ENCODE assay signal across 22 cellular contexts in genomic region chr1:55831759-55832158, GRCh38.
"Had no signal": no experiment of that assay in that cellular context is flagged by ENCODE, and none has a peak within 500 bp of the region (broad histone marks: within the 10 kb centered on the region; RNA-seq: fewer than 3 reads in every experiment).

No MANE protein-coding gene starts in this region.

- H3K4me3 Mint-ChIP-seq: dendritic cell treated with granulocyte-macrophage colony-stimulating factor and Interleukin-4, amounts not matched to agents 40 ng/mL and 50 ng/mL, for 4 days; effector memory CD8-positive, alpha-beta T cell; endodermal cell; mesothelial cell of epicardium had no signal

- H3K9me3 ChIP-seq: colonic mucosa, esophagus squamous epithelium, gastrocnemius medialis, heart right ventricle, left lung, lower lobe of right lung had no signal

- H3K27me3 ChIP-seq: colonic mucosa, esophagus squamous epithelium, gastrocnemius medialis, heart right ventricle, left lung had no signal

- DNase-seq: colonic mucosa; cortex of kidney; effector CD8-positive, alpha-beta T cell; effector memory CD8-positive, alpha-beta T cell; endodermal cell; erythroblast; esophagus squamous epithelium; foreskin fibroblast; foreskin melanocyte; gastrocnemius medialis; glutamatergic neuron; head of caudate nucleus; heart right ventricle; hippocampal formation; left cardiac atrium; left lung; left ventricle myocardium superior; lower lobe of right lung had no signal

- H3K36me3 Mint-ChIP-seq: mesothelial cell of epicardium had no signal

- H3K36me3 ChIP-seq: colonic mucosa, esophagus squamous epithelium, gastrocnemius medialis, heart right ventricle, left lung, lower lobe of right lung had no signal

- ATAC-seq: effector memory CD8-positive, alpha-beta T cell; esophagus mucosa; gastrocnemius medialis; heart right ventricle; left cardiac atrium; left lung; left ventricle myocardium superior; lower lobe of right lung had no signal

- H3K27ac Mint-ChIP-seq: dendritic cell treated with granulocyte-macrophage colony-stimulating factor and Interleukin-4, amounts not matched to agents 40 ng/mL and 50 ng/mL, for 4 days; effector memory CD8-positive, alpha-beta T cell; endodermal cell; mesothelial cell of epicardium had no signal

- H3K4me3 ChIP-seq: colonic mucosa, esophagus squamous epithelium, gastrocnemius medialis, heart right ventricle, left lung, lower lobe of right lung had no signal

- H3K9me3 Mint-ChIP-seq: dendritic cell treated with granulocyte-macrophage colony-stimulating factor and Interleukin-4, amounts not matched to agents 40 ng/mL and 50 ng/mL, for 4 days; endodermal cell had no signal

- H3K27ac ChIP-seq: colonic mucosa, epithelial cell of prostate, esophagus squamous epithelium, gastrocnemius medialis, heart right ventricle, left lung, lower lobe of right lung had no signal

- H3K4me1 ChIP-seq: colonic mucosa, gastrocnemius medialis, heart right ventricle, left lung, lower lobe of right lung had no signal
